Comparison of ENCODE assay signal across 29 cellular contexts in the genomic region with DNA sequence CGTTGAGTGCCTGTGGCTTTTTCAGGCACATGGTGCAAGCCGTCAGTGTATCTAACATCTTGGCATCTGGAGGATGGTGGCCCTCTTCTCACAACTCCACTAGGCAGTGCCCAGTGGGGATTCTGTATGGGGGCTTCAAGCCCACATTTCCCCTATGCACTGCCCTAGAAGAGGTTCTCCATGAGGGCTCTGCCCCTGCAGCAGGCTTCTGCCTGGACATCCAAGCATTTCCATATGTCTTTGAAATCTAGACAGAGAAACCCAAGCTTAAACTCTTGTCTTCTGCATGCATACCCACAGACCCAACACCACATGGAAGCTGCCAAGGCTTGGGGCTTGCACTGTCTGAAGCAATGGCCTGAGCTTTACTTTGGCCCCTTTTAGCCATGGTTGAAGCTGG.
"Had no signal": no experiment of that assay in that cellular context is flagged by ENCODE, and none has a peak within 500 bp of the region (broad histone marks: within the 10 kb centered on the region; RNA-seq: fewer than 3 reads in every experiment).

No MANE protein-coding gene starts in this region.

- H3K27ac Mint-ChIP-seq: dendritic cell treated with granulocyte-macrophage colony-stimulating factor and Interleukin-4, amounts not matched to agents 40 ng/mL and 50 ng/mL, for 4 days; effector memory CD8-positive, alpha-beta T cell; endodermal cell had no signal

- H3K4me3 ChIP-seq: colonic mucosa, coronary artery, dorsolateral prefrontal cortex, esophagus muscularis mucosa, esophagus squamous epithelium, gastrocnemius medialis, gastroesophageal sphincter, heart left ventricle, heart right ventricle had no signal

- H3K4me3 Mint-ChIP-seq: dendritic cell treated with granulocyte-macrophage colony-stimulating factor and Interleukin-4, amounts not matched to agents 40 ng/mL and 50 ng/mL, for 4 days; effector memory CD8-positive, alpha-beta T cell; endodermal cell had no signal

- FAIRE-seq: colon, endometrium, endothelial cell of umbilical vein, frontal cortex had no signal

- DNase-seq: colonic mucosa; cortex of kidney; dermis blood vessel endothelial cell; dorsolateral prefrontal cortex; effector CD4-positive, alpha-beta T cell; effector CD8-positive, alpha-beta T cell; effector memory CD4-positive, alpha-beta T cell; effector memory CD8-positive, alpha-beta T cell; endodermal cell; erythroblast; esophagus squamous epithelium; foreskin fibroblast; foreskin keratinocyte; foreskin melanocyte; gastrocnemius medialis; glutamatergic neuron; head of caudate nucleus; heart left ventricle; heart right ventricle had no signal

- H3K27ac ChIP-seq: colonic mucosa, coronary artery, dorsolateral prefrontal cortex, epithelial cell of prostate, esophagus muscularis mucosa, esophagus squamous epithelium, foreskin keratinocyte, gastrocnemius medialis, gastroesophageal sphincter, heart left ventricle, heart right ventricle had no signal

- H3K27me3 ChIP-seq: colonic mucosa, dorsolateral prefrontal cortex, esophagus muscularis mucosa, esophagus squamous epithelium, foreskin keratinocyte, gastrocnemius medialis, gastroesophageal sphincter, heart left ventricle, heart right ventricle had no signal

- H3K9me3 ChIP-seq: colonic mucosa, gastrocnemius medialis had no signal

- H3K27me3 Mint-ChIP-seq: dendritic cell treated with granulocyte-macrophage colony-stimulating factor and Interleukin-4, amounts not matched to agents 40 ng/mL and 50 ng/mL, for 4 days had no signal

- ATAC-seq: effector memory CD8-positive, alpha-beta T cell; esophagus mucosa; foreskin keratinocyte; gastrocnemius medialis; gastroesophageal sphincter; heart left ventricle; heart right ventricle had no signal

- H3K4me1 ChIP-seq: colonic mucosa, esophagus muscularis mucosa, esophagus squamous epithelium, gastrocnemius medialis, gastroesophageal sphincter, heart left ventricle, heart right ventricle had no signal

- H3K36me3 ChIP-seq: colonic mucosa, esophagus muscularis mucosa, esophagus squamous epithelium, gastrocnemius medialis, gastroesophageal sphincter, heart left ventricle, heart right ventricle had no signal
